ENCODE assay signal across 9 cellular contexts in genomic region chr5:116573279-116573616, GRCh38. TPM values are rescaled to one million over a fixed set of nuclear protein-coding genes. Genes with fewer than 3 reads are reported as not detected.
DNase-seq lines count a peak whose midpoint lies in the region; ATAC-seq, FAIRE-seq and TF ChIP-seq lines count a peak whose summit lies in the region.
"Had no signal": no experiment of that assay in that cellular context is flagged by ENCODE, and none has a peak within 500 bp of the region (broad histone marks: within the 10 kb centered on the region; RNA-seq: fewer than 3 reads in every experiment).

No MANE protein-coding gene starts in this region.

- TF ChIP-seq POLR2A in spleen (IDR thresholded peaks at IDR 0.05): no peak

- TF ChIP-seq CTCF in A673 (conservative IDR thresholded peaks at IDR 0.05; ENCODE audit: low read depth, low read length) (no peak), GM13977 (IDR thresholded peaks at IDR 0.05; ENCODE audit: extremely low read depth, insufficient read depth, missing control alignments) (no peak), astrocyte (IDR thresholded peaks at IDR 0.05; ENCODE audit: insufficient read depth, low read depth, low read length) (no peak), spleen (IDR thresholded peaks at IDR 0.05 in 8 of 11, conservative IDR thresholded peaks at IDR 0.05 in 3 of 11) (no peak)

- H4K20me1 ChIP-seq in astrocyte (ENCODE audit: insufficient read depth, low read length): no peaks in the 10 kb centered on the region

- H3K36me3 Mint-ChIP-seq in astrocyte (ENCODE audit: low read depth, unreplicated experiment): no peaks in the 10 kb centered on the region

- intact Hi-C loops in A673 (cut with micrococcal nuclease; ENCODE audit: unreplicated experiment): loop anchor here (10.0 kb wide), 3 partner anchors 192 to 502 kb away; no protein-coding TSS in a partner anchor
- intact Hi-C loops in spleen (cut with DNase I; ENCODE audit: low total_unique reads): no loop called here

- DNase-seq in A673 (ENCODE audit: low spot score) (no peak), GM13977 (ENCODE audit: low spot score) (peak; percentile 31), astrocyte (ENCODE audit: low read depth) (no peak), islet precursor cell (peak; percentile 57), spleen (peak; percentile 78), NCI-H2081 treated with DMSO at 0.1 percent for 48 hours (lab: John Stamatoyannopoulos, UW) (no peak), iPS-NIHi7 (ENCODE audit: extremely low spot score) (no peak)

- H2AFZ ChIP-seq in astrocyte (ENCODE audit: low read depth, low read length): peak overlapping the region; percentile 91

- H3K4me3 Mint-ChIP-seq in astrocyte (ENCODE audit: unreplicated experiment): peak overlapping the region; percentile 95

- H3K36me3 ChIP-seq in A673 (ENCODE audit: insufficient read depth, low read length, poor library complexity, severe bottlenecking): no peaks in the 10 kb centered on the region
- H3K36me3 ChIP-seq in astrocyte (ENCODE audit: insufficient read depth, low read length): no peaks in the 10 kb centered on the region
- no peaks in the 10 kb centered on the region for H3K36me3 ChIP-seq in spleen

- ATAC-seq in GM18858 (IDR thresholded peaks at IDR 0.05; ENCODE audit: unreplicated experiment): no peak
- ATAC-seq: activated naive CD4-positive, alpha-beta T cell treated with anti-CD3 and anti-CD28 coated beads, Interleukin-2, amount 50 U/mL, for 72 hours had no signal

- peaks cover 6% of the 10 kb centered on the region for H3K4me1 Mint-ChIP-seq in astrocyte (ENCODE audit: low read depth, unreplicated experiment)

- H3K27ac Mint-ChIP-seq in astrocyte (ENCODE audit: unreplicated experiment): peak overlapping the region; percentile 88
- H3K27ac Mint-ChIP-seq: activated naive CD4-positive, alpha-beta T cell treated with anti-CD3 and anti-CD28 coated beads, Interleukin-2, amount 50 U/mL, for 72 hours had no signal

- H3K79me2 ChIP-seq in astrocyte (ENCODE audit: insufficient read depth, low read length): no peaks in the 10 kb centered on the region

- CTCF ChIA-PET in A673 (lab: Charles Lee): no interaction called here

- POLR2A ChIA-PET in A673 (lab: Charles Lee; ENCODE audit: low non-redundant PET): no interaction called here

- in situ Hi-C loops in GM13977 (cut with MboI; ENCODE audit: low pct_unique_long_range_greater_than_20kb, low sequenced_read_pairs, unreplicated experiment): loop anchor here (10.0 to 25.0 kb wide), 2 partner anchors 372 to 436 kb away; no protein-coding TSS in a partner anchor

- H3K4me3 ChIP-seq in A673 (ENCODE audit: low read depth, low read length, poor library complexity, severe bottlenecking) (peak overlapping the region; percentile 61), astrocyte (ENCODE audit: insufficient read depth, low read depth, low read length) (peak overlapping the region; percentile 64), spleen (peak overlapping the region; percentile 52 to 84 (median 60))

- H3K27ac ChIP-seq in A673 (ENCODE audit: low read depth, low read length, poor library complexity, severe bottlenecking) (no peak overlapping the region), astrocyte (ENCODE audit: low read depth, low read length) (no peak overlapping the region), spleen (peak overlapping the region; percentile 39 to 87 (median 80))

- H3K27me3 ChIP-seq in A673 (replicated peaks; ENCODE audit: insufficient read depth, low read depth, low read length, poor library complexity) (peaks cover 44% of the 10 kb centered on the region), astrocyte (ENCODE audit: insufficient read depth, low read length) (peaks cover 56% of the 10 kb centered on the region), spleen (replicated peaks in 1 of 7) (peaks cover 4 to 92% (median 40%) of the 10 kb centered on the region in 7 donors)

- peak overlapping the region; percentile 87 for H3K4me2 ChIP-seq in astrocyte (ENCODE audit: low read length)

- no peak for FAIRE-seq in astrocyte (lab: Jason Lieb, UNC)

- no peak overlapping the region for H3K9ac ChIP-seq in astrocyte (ENCODE audit: low read length)

- H3K9me3 Mint-ChIP-seq in astrocyte (ENCODE audit: unreplicated experiment): no peaks in the 10 kb centered on the region
- H3K9me3 Mint-ChIP-seq: activated naive CD4-positive, alpha-beta T cell treated with anti-CD3 and anti-CD28 coated beads, Interleukin-2, amount 50 U/mL, for 72 hours had no signal

- H3K27me3 Mint-ChIP-seq in astrocyte (ENCODE audit: low read depth, unreplicated experiment): peaks cover 3% of the 10 kb centered on the region

- H3K4me1 ChIP-seq in A673 (ENCODE audit: insufficient read depth, low read length, poor library complexity, severe bottlenecking): peaks cover 14% of the 10 kb centered on the region
- peaks cover 27% of the 10 kb centered on the region for H3K4me1 ChIP-seq in astrocyte (ENCODE audit: insufficient read depth, low read length)
- peaks cover 16 to 60% (median 46%) of the 10 kb centered on the region in 6 donors for H3K4me1 ChIP-seq in spleen

- WGBS in spleen, 5 donors: 0 to 3% (median 2%) methylated on average over 8 to 30 of the region's 30 CpGs

- H3K9me3 ChIP-seq in A673 (ENCODE audit: low read depth, low read length, poor library complexity, severe bottlenecking): no peaks in the 10 kb centered on the region
- no peaks in the 10 kb centered on the region for H3K9me3 ChIP-seq in astrocyte (ENCODE audit: insufficient read depth, low read depth, low read length)
- H3K9me3 ChIP-seq in spleen: no peaks in the 10 kb centered on the region

- BruUV-seq in A673 (replicated peaks; lab: Mats Ljungman, UMichigan): no TSS peak

RNA-seq across cellular contexts. Expression of gene SEMA6A, which starts 1.4 kb away (rescaled TPM):
- 10.6 and 13.5 TPM in 2 replicates for total RNA-seq in A673 (2021)
- 21.3 and 34.2 TPM in 2 replicates for total RNA-seq in astrocyte
- 10 to 100 TPM; 26.5 to 78.6 (median 42.4) TPM for total RNA-seq in spleen
- 1 to 10 TPM in 2 of 3 donors, under 1 TPM in 1; 0.88 to 2.0 (median 1.5) TPM for polyA plus RNA-seq in spleen

Comparison
In these comparisons a context has a peak if more than half of its experiments do, and no peak if none do; other contexts are left out.
1. DNase-seq: peak in GM13977 (single experiment), islet precursor cell (single experiment) and spleen (single experiment); none in A673 (single experiment), astrocyte (single experiment), NCI-H2081 treated with DMSO at 0.1 percent for 48 hours (single experiment) and iPS-NIHi7 (single experiment).
2. H3K27ac ChIP-seq: peak in spleen (8 of 8); none in A673 (single experiment) and astrocyte (single experiment).
3. Peak in every context shown above with its lines, with median percentiles within 50 percentile points of each other: H3K4me3 ChIP-seq.